13 cellular contexts compared by ENCODE assay signal in the genomic region with DNA sequence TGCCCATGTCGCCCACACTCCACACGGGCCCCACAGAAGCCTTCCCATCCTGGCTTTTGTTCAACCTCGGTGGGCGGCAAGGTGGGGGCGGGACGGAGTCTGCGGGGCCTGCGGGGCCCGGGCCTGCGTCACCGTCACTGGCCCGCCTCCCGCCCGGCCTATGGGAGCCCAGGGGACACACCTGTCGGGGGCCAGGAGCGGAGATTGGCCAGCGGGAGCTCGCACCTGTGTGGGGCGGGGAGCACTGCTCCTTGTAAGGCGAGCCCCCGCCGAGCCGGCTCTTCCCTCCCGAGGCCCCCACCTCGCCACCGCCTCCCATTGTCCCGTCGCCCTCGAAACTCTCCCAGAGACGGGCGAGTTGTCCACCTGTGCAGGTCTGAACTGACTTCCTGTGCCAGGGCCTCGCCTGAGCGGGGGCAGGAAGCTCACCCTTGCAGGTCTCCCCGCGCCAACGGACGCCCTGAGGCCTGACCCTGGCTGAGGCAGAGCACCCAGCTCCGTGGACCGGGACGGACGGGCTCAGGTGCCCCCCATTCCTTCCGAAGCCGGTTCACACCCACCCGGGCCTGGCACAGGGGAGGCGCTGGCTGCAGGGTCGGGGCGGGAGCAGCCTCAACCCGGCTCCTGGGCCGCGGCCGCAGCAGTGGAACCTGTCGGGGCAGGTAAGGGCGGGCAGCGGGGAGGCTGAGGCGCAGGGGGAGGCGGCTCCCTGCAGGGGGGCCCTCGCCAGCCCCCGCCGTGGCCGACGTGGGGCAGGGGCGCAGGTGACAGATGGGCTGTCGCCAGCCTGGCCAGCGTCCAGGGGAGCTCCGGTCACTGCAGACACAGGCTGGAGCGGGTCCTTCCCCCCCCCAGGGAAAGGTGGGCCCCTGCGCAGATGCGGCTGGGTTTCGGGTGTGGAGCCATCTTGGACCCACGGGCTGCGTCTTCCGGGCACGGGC. TPM values are rescaled to one million over a fixed set of nuclear protein-coding genes. Genes with fewer than 3 reads are reported as not detected.
A peak's percentile ranks its signal among the peaks of the same experiment; 100 is the strongest.
DNase-seq lines count a peak whose midpoint lies in the region; ATAC-seq, FAIRE-seq and TF ChIP-seq lines count a peak whose summit lies in the region.
"Had no signal": no experiment of that assay in that cellular context is flagged by ENCODE, and none has a peak within 500 bp of the region (broad histone marks: within the 10 kb centered on the region; RNA-seq: fewer than 3 reads in every experiment).

No MANE protein-coding gene starts in this region.

- H3K36me3 ChIP-seq in HepG2 (replicated peaks in 1 of 2; ENCODE audit: control insufficient read depth in 1 of 2, insufficient read depth in 2 of 2, low read length in 2 of 2) = no peaks in the 10 kb centered on the region

- no peak overlapping the region for H2AFZ ChIP-seq in HepG2 (ENCODE audit: low read length)

- TF ChIP-seq POLR2A in HepG2 (IDR thresholded peaks at IDR 0.05; ENCODE audit: insufficient read depth in 1 of 2, low read depth in 2 of 2, low read length in 2 of 2) = no peak

- POLR2A ChIA-PET in HepG2 (lab: Yijun Ruan, JAX) = no interaction called here
- POLR2A ChIA-PET in naive thymus-derived CD8-positive, alpha-beta T cell (lab: Charles Lee) = no interaction called here

- TF ChIP-seq EP300 in HepG2 (IDR thresholded peaks at IDR 0.05; ENCODE audit: low read depth in 2 of 2, low read length in 2 of 2) (no peak), HepG2 (CRISPR knock-in tag; IDR thresholded peaks at IDR 0.05; ENCODE audit: borderline replicate concordance) (no peak)

- ATAC-seq in stimulated activated naive CD8-positive, alpha-beta T cell treated with anti-CD3 and anti-CD28 coated beads, Interleukin-15, amount 100 ng/mL, for 72 hours = peak; percentile 2
- ATAC-seq in stimulated activated naive CD8-positive, alpha-beta T cell treated with anti-CD3 and anti-CD28 coated beads, Interleukin-15, Interleukin-2, amounts not matched to agents 100 U/mL and 50 U/mL, for 24 hours = no peak
- no peak for ATAC-seq in HepG2
- ATAC-seq in GM21367 (IDR thresholded peaks at IDR 0.05; ENCODE audit: unreplicated experiment) = no peak
- ATAC-seq in naive thymus-derived CD8-positive, alpha-beta T cell = no peak
- no peak for ATAC-seq in GM21381 (IDR thresholded peaks at IDR 0.05; ENCODE audit: unreplicated experiment)
- ATAC-seq: A549; activated CD4-positive, alpha-beta T cell treated with anti-CD3 and anti-CD28 coated beads for 36 hours had no signal

- CTCF ChIA-PET in HepG2 (lab: Yijun Ruan, JAX; ENCODE audit: low intra/inter-chr PET ratio, low total read pairs) = no interaction called here

- no peak overlapping the region for H3K9ac ChIP-seq in HepG2 (ENCODE audit: insufficient read depth, low read depth, low read length)

- TF ChIP-seq RAD21 in HepG2 (CRISPR knock-in tag; IDR thresholded peaks at IDR 0.05) = no peak

- peaks cover 15% of the 10 kb centered on the region for H3K4me1 Mint-ChIP-seq in stimulated activated naive CD8-positive, alpha-beta T cell treated with anti-CD3 and anti-CD28 coated beads, Interleukin-15, amount 100 ng/mL, for 72 hours
- H3K4me1 Mint-ChIP-seq in naive thymus-derived CD8-positive, alpha-beta T cell = peaks cover 0 to 5% (median 3%) of the 10 kb centered on the region in 4 donors
- H3K4me1 Mint-ChIP-seq: activated CD4-positive, alpha-beta T cell treated with anti-CD3 and anti-CD28 coated beads for 36 hours had no signal

- H3K4me3 ChIP-seq in HepG2 (replicated peaks in 1 of 3; ENCODE audit: insufficient read depth in 1 of 3, low read depth in 2 of 3, low read length in 3 of 3) = no peak overlapping the region
- H3K4me3 ChIP-seq: A549 had no signal

- peak overlapping the region; percentile 90 for H3K27ac ChIP-seq in VCaP
- H3K27ac ChIP-seq in HepG2 (ENCODE audit: extremely low read length, insufficient read depth, low read length) = no peak overlapping the region
- H3K27ac ChIP-seq: A549 had no signal

- WGBS in HepG2 (ENCODE audit: low lambda C conversion rate) = 88% methylated on average over 22 of the region's 73 CpGs

- no peaks in the 10 kb centered on the region for H3K36me3 Mint-ChIP-seq in naive thymus-derived CD8-positive, alpha-beta T cell

- TF ChIP-seq CTCF in VCaP (conservative IDR thresholded peaks at IDR 0.05) (no peak), HepG2 (CRISPR knock-in tag; IDR thresholded peaks at IDR 0.05) (no peak)

- no peak for FAIRE-seq in HepG2 (lab: Jason Lieb, UNC)
- FAIRE-seq: A549, G401.6 had no signal

- no peaks in the 10 kb centered on the region for H3K79me2 ChIP-seq in HepG2 (ENCODE audit: insufficient read depth, low read length)

- DNase-seq in stimulated activated naive CD8-positive, alpha-beta T cell treated with anti-CD3 and anti-CD28 coated beads, Interleukin-15, amount 100 ng/mL, for 72 hours = no peak
- DNase-seq in stimulated activated naive CD8-positive, alpha-beta T cell treated with anti-CD3 and anti-CD28 coated beads, Interleukin-15, Interleukin-2, amounts not matched to agents 100 U/mL and 50 U/mL, for 24 hours = no peak
- no peak for DNase-seq in HepG2 (ENCODE audit: low spot score)
- DNase-seq in occipital lobe (lab: John Stamatoyannopoulos, UW) = no peak
- DNase-seq in naive thymus-derived CD8-positive, alpha-beta T cell = no peak
- DNase-seq: activated CD4-positive, alpha-beta T cell treated with anti-CD3 and anti-CD28 coated beads for 36 hours; activated naive CD4-positive, alpha-beta T cell treated with anti-CD3 and anti-CD28 coated beads for 36 hours had no signal

- no peak overlapping the region for H3K27ac Mint-ChIP-seq in stimulated activated naive CD8-positive, alpha-beta T cell treated with anti-CD3 and anti-CD28 coated beads, Interleukin-15, amount 100 ng/mL, for 72 hours
- H3K27ac Mint-ChIP-seq in naive thymus-derived CD8-positive, alpha-beta T cell = no peak overlapping the region
- H3K27ac Mint-ChIP-seq: activated CD4-positive, alpha-beta T cell treated with anti-CD3 and anti-CD28 coated beads for 36 hours; activated naive CD4-positive, alpha-beta T cell treated with anti-CD3 and anti-CD28 coated beads for 36 hours had no signal

- H3K9me3 ChIP-seq in HepG2 (ENCODE audit: low read length) = no peaks in the 10 kb centered on the region
- H3K9me3 ChIP-seq: A549 had no signal

- H3K4me3 Mint-ChIP-seq in stimulated activated naive CD8-positive, alpha-beta T cell treated with anti-CD3 and anti-CD28 coated beads, Interleukin-15, amount 100 ng/mL, for 72 hours = no peak overlapping the region
- H3K4me3 Mint-ChIP-seq in naive thymus-derived CD8-positive, alpha-beta T cell = no peak overlapping the region
- H3K4me3 Mint-ChIP-seq: activated CD4-positive, alpha-beta T cell treated with anti-CD3 and anti-CD28 coated beads for 36 hours; activated naive CD4-positive, alpha-beta T cell treated with anti-CD3 and anti-CD28 coated beads for 36 hours had no signal

- no peaks in the 10 kb centered on the region for H3K27me3 ChIP-seq in HepG2 (ENCODE audit: control insufficient read depth in 1 of 2, insufficient read depth in 2 of 2, low read length in 2 of 2)

- H4K20me1 ChIP-seq in HepG2 (ENCODE audit: insufficient read depth, low read length) = no peaks in the 10 kb centered on the region

- BruUV-seq in HepG2 (replicated peaks; lab: Mats Ljungman, UMichigan) = no TSS peak

- no peaks in the 10 kb centered on the region for H3K27me3 Mint-ChIP-seq in stimulated activated naive CD8-positive, alpha-beta T cell treated with anti-CD3 and anti-CD28 coated beads, Interleukin-15, amount 100 ng/mL, for 72 hours
- no peaks in the 10 kb centered on the region for H3K27me3 Mint-ChIP-seq in naive thymus-derived CD8-positive, alpha-beta T cell

- peaks cover 58% of the 10 kb centered on the region for H3K4me1 ChIP-seq in HepG2 (ENCODE audit: insufficient read depth, low read length)

- in situ Hi-C loops in HepG2 (cut with HindIII; ENCODE audit: extremely low pct_ligation_motif_present, low pct_unique_long_range_greater_than_20kb) = no loop called here

- no peaks in the 10 kb centered on the region for H3K9me3 Mint-ChIP-seq in stimulated activated naive CD8-positive, alpha-beta T cell treated with anti-CD3 and anti-CD28 coated beads, Interleukin-15, amount 100 ng/mL, for 72 hours
- H3K9me3 Mint-ChIP-seq in naive thymus-derived CD8-positive, alpha-beta T cell = no peaks in the 10 kb centered on the region
- H3K9me3 Mint-ChIP-seq: activated naive CD4-positive, alpha-beta T cell treated with anti-CD3 and anti-CD28 coated beads for 36 hours had no signal

- no peak overlapping the region for H3K4me2 ChIP-seq in HepG2 (ENCODE audit: low read depth, low read length)
- H3K4me2 ChIP-seq: A549 had no signal

- intact Hi-C loops in HepG2 (cut with micrococcal nuclease; ENCODE audit: unreplicated experiment) = no loop called here

RNA-seq across cellular contexts. Expression of a gene that starts 10.8 kb away (rescaled TPM):
- total RNA-seq in HepG2 (2016; rRNA removed; fragmentation: Illumina TruSeq; extraction: Trizol) = not detected in 2 replicates
- total RNA-seq in HepG2 (2016; cell fraction: cytosol; rRNA removed; fragmentation: Illumina TruSeq; extraction: Trizol; ENCODE audit: low read depth) = not detected in 2 replicates
- total RNA-seq in HepG2 (2016; cell fraction: insoluble cytoplasmic fraction; rRNA removed; fragmentation: Illumina TruSeq; extraction: Trizol) = not detected in 2 replicates
- not detected in 2 replicates for total RNA-seq in HepG2 (2016; cell fraction: membrane; rRNA removed; fragmentation: Illumina TruSeq; extraction: Trizol)
- not detected in 2 replicates for total RNA-seq in HepG2 (2016; cell fraction: nucleus; rRNA removed; fragmentation: Illumina TruSeq; extraction: Trizol)
- polyA plus RNA-seq in HepG2 (2011; rRNA removed) = not detected in 2 replicates
- polyA plus RNA-seq in HepG2 (2011; cell fraction: cytosol; rRNA removed) = 0.06 and 0.08 TPM in 2 replicates
- 0.24 and 0.48 TPM in 2 replicates for polyA plus RNA-seq in HepG2 (2011; cell fraction: nucleus; rRNA removed)
- polyA plus RNA-seq in HepG2 (2012) = 0.07 TPM in 1 of 2 replicates, not detected in the other
- polyA plus RNA-seq in HepG2 (2016; cell fraction: cytosol; fragmentation: Illumina TruSeq; extraction: Trizol; ENCODE audit: low read depth) = not detected in 2 replicates
- not detected in 2 replicates for polyA plus RNA-seq in HepG2 (2016; cell fraction: insoluble cytoplasmic fraction; fragmentation: Illumina TruSeq; extraction: Trizol; ENCODE audit: low read depth)
- not detected in 2 replicates for polyA plus RNA-seq in HepG2 (2016; cell fraction: membrane; fragmentation: Illumina TruSeq; extraction: Trizol; ENCODE audit: low read depth)
- polyA plus RNA-seq in HepG2 (2016; cell fraction: nucleus; fragmentation: Illumina TruSeq; extraction: Trizol; ENCODE audit: insufficient read depth, low read depth) = not detected in 2 replicates
- polyA minus RNA-seq in HepG2 (2011; rRNA and poly(A)+ RNA removed; ENCODE audit: low replicate concordance) = 0.18 TPM in 1 of 2 replicates, not detected in the other
- polyA minus RNA-seq in HepG2 (2011; cell fraction: cytosol; rRNA and poly(A)+ RNA removed) = not detected in 2 replicates
- not detected in 2 replicates for polyA minus RNA-seq in HepG2 (2011; cell fraction: nucleus; rRNA and poly(A)+ RNA removed)
- total RNA-seq in occipital lobe = not detected
- not detected for total RNA-seq in naive thymus-derived CD8-positive, alpha-beta T cell
- not detected for polyA plus RNA-seq in naive thymus-derived CD8-positive, alpha-beta T cell
- total RNA-seq: activated CD4-positive, alpha-beta T cell treated with anti-CD3 and anti-CD28 coated beads for 36 hours; activated naive CD4-positive, alpha-beta T cell treated with anti-CD3 and anti-CD28 coated beads for 36 hours; pulmonary artery endothelial cell had no signal
- polyA plus RNA-seq: A549 had no signal

RNA-seq across cellular contexts. Expression of a gene that starts 43.5 kb away (rescaled TPM):
- total RNA-seq in HepG2 (2016; rRNA removed; fragmentation: Illumina TruSeq; extraction: Trizol) (not detected in 2 replicates), occipital lobe (not detected)
- total RNA-seq in HepG2 (2016; cell fraction: cytosol; rRNA removed; fragmentation: Illumina TruSeq; extraction: Trizol; ENCODE audit: low read depth) = not detected in 2 replicates
- not detected in 2 replicates for total RNA-seq in HepG2 (2016; cell fraction: insoluble cytoplasmic fraction; rRNA removed; fragmentation: Illumina TruSeq; extraction: Trizol)
- not detected in 2 replicates for total RNA-seq in HepG2 (2016; cell fraction: membrane; rRNA removed; fragmentation: Illumina TruSeq; extraction: Trizol)
- total RNA-seq in HepG2 (2016; cell fraction: nucleus; rRNA removed; fragmentation: Illumina TruSeq; extraction: Trizol) = not detected in 2 replicates
- not detected in 2 replicates for polyA plus RNA-seq in HepG2 (2011; rRNA removed)
- polyA plus RNA-seq in HepG2 (2011; cell fraction: cytosol; rRNA removed) = not detected in 2 replicates
- 0.19 TPM in 1 of 2 replicates, not detected in the other for polyA plus RNA-seq in HepG2 (2011; cell fraction: nucleus; rRNA removed)
- not detected in 2 replicates for polyA plus RNA-seq in HepG2 (2012)
- not detected in 2 replicates for polyA plus RNA-seq in HepG2 (2016; cell fraction: cytosol; fragmentation: Illumina TruSeq; extraction: Trizol; ENCODE audit: low read depth)
- polyA plus RNA-seq in HepG2 (2016; cell fraction: insoluble cytoplasmic fraction; fragmentation: Illumina TruSeq; extraction: Trizol; ENCODE audit: low read depth) = not detected in 2 replicates
- polyA plus RNA-seq in HepG2 (2016; cell fraction: membrane; fragmentation: Illumina TruSeq; extraction: Trizol; ENCODE audit: low read depth) = not detected in 2 replicates
- not detected in 2 replicates for polyA plus RNA-seq in HepG2 (2016; cell fraction: nucleus; fragmentation: Illumina TruSeq; extraction: Trizol; ENCODE audit: insufficient read depth, low read depth)
- polyA minus RNA-seq in HepG2 (2011; rRNA and poly(A)+ RNA removed; ENCODE audit: low replicate concordance) = not detected in 2 replicates
- polyA minus RNA-seq in HepG2 (2011; cell fraction: cytosol; rRNA and poly(A)+ RNA removed) = not detected in 2 replicates
- polyA minus RNA-seq in HepG2 (2011; cell fraction: nucleus; rRNA and poly(A)+ RNA removed) = not detected in 2 replicates
- total RNA-seq in naive thymus-derived CD8-positive, alpha-beta T cell = 1 to 10 TPM; 1.5 to 1.6 TPM
- polyA plus RNA-seq in naive thymus-derived CD8-positive, alpha-beta T cell = 1 to 10 TPM in 1 of 3 donors, not detected in 2; 2.3 TPM
- total RNA-seq: pulmonary artery endothelial cell had no signal
- polyA plus RNA-seq: A549 had no signal

RNA-seq across cellular contexts. Expression of a gene that starts 47.0 kb away (rescaled TPM):
- total RNA-seq in HepG2 (2016; rRNA removed; fragmentation: Illumina TruSeq; extraction: Trizol) (3.8 and 6.7 TPM in 2 replicates), occipital lobe (5.5 TPM)
- total RNA-seq in HepG2 (2016; cell fraction: cytosol; rRNA removed; fragmentation: Illumina TruSeq; extraction: Trizol; ENCODE audit: low read depth) = 6.3 and 6.8 TPM in 2 replicates
- 3.6 and 6.6 TPM in 2 replicates for total RNA-seq in HepG2 (2016; cell fraction: insoluble cytoplasmic fraction; rRNA removed; fragmentation: Illumina TruSeq; extraction: Trizol)
- total RNA-seq in HepG2 (2016; cell fraction: membrane; rRNA removed; fragmentation: Illumina TruSeq; extraction: Trizol) = 7.4 and 7.9 TPM in 2 replicates
- total RNA-seq in HepG2 (2016; cell fraction: nucleus; rRNA removed; fragmentation: Illumina TruSeq; extraction: Trizol) = 6.3 and 7.7 TPM in 2 replicates
- 3.8 and 4.2 TPM in 2 replicates for polyA plus RNA-seq in HepG2 (2011; rRNA removed)
- polyA plus RNA-seq in HepG2 (2011; cell fraction: cytosol; rRNA removed) = 1.7 and 4.2 TPM in 2 replicates
- polyA plus RNA-seq in HepG2 (2011; cell fraction: nucleus; rRNA removed) = 22.9 and 35.9 TPM in 2 replicates
- polyA plus RNA-seq in HepG2 (2012) = 2.8 and 3.2 TPM in 2 replicates
- polyA plus RNA-seq in HepG2 (2016; cell fraction: cytosol; fragmentation: Illumina TruSeq; extraction: Trizol; ENCODE audit: low read depth) = 4.7 and 6.0 TPM in 2 replicates
- polyA plus RNA-seq in HepG2 (2016; cell fraction: insoluble cytoplasmic fraction; fragmentation: Illumina TruSeq; extraction: Trizol; ENCODE audit: low read depth) = 3.5 and 4.0 TPM in 2 replicates
- polyA plus RNA-seq in HepG2 (2016; cell fraction: membrane; fragmentation: Illumina TruSeq; extraction: Trizol; ENCODE audit: low read depth) = 7.0 and 8.1 TPM in 2 replicates
- 19.9 and 20.1 TPM in 2 replicates for polyA plus RNA-seq in HepG2 (2016; cell fraction: nucleus; fragmentation: Illumina TruSeq; extraction: Trizol; ENCODE audit: insufficient read depth, low read depth)
- polyA minus RNA-seq in HepG2 (2011; rRNA and poly(A)+ RNA removed; ENCODE audit: low replicate concordance) = 2.9 and 5.6 TPM in 2 replicates
- polyA minus RNA-seq in HepG2 (2011; cell fraction: cytosol; rRNA and poly(A)+ RNA removed) = 2.1 and 2.2 TPM in 2 replicates
- 3.7 and 4.5 TPM in 2 replicates for polyA minus RNA-seq in HepG2 (2011; cell fraction: nucleus; rRNA and poly(A)+ RNA removed)
- 10 to 100 TPM; 24.9 to 26.5 TPM for total RNA-seq in naive thymus-derived CD8-positive, alpha-beta T cell
- polyA plus RNA-seq in naive thymus-derived CD8-positive, alpha-beta T cell = 10 to 100 TPM in 1 of 3 donors, 1 to 10 TPM in 2; 3.2 to 10.7 (median 6.2) TPM

RNA-seq across cellular contexts. Expression of a gene that starts 51.1 kb away (rescaled TPM):
- total RNA-seq in HepG2 (2016; rRNA removed; fragmentation: Illumina TruSeq; extraction: Trizol) (not detected in 2 replicates), occipital lobe (not detected)
- total RNA-seq in HepG2 (2016; cell fraction: cytosol; rRNA removed; fragmentation: Illumina TruSeq; extraction: Trizol; ENCODE audit: low read depth) = not detected in 2 replicates
- not detected in 2 replicates for total RNA-seq in HepG2 (2016; cell fraction: insoluble cytoplasmic fraction; rRNA removed; fragmentation: Illumina TruSeq; extraction: Trizol)
- not detected in 2 replicates for total RNA-seq in HepG2 (2016; cell fraction: membrane; rRNA removed; fragmentation: Illumina TruSeq; extraction: Trizol)
- total RNA-seq in HepG2 (2016; cell fraction: nucleus; rRNA removed; fragmentation: Illumina TruSeq; extraction: Trizol) = not detected in 2 replicates
- 0.21 TPM in 1 of 2 replicates, not detected in the other for polyA plus RNA-seq in HepG2 (2011; rRNA removed)
- polyA plus RNA-seq in HepG2 (2011; cell fraction: cytosol; rRNA removed) = 0.03 TPM in 1 of 2 replicates, not detected in the other
- polyA plus RNA-seq in HepG2 (2011; cell fraction: nucleus; rRNA removed) = 0.18 and 0.28 TPM in 2 replicates
- not detected in 2 replicates for polyA plus RNA-seq in HepG2 (2012)
- polyA plus RNA-seq in HepG2 (2016; cell fraction: cytosol; fragmentation: Illumina TruSeq; extraction: Trizol; ENCODE audit: low read depth) = not detected in 2 replicates
- not detected in 2 replicates for polyA plus RNA-seq in HepG2 (2016; cell fraction: insoluble cytoplasmic fraction; fragmentation: Illumina TruSeq; extraction: Trizol; ENCODE audit: low read depth)
- not detected in 2 replicates for polyA plus RNA-seq in HepG2 (2016; cell fraction: membrane; fragmentation: Illumina TruSeq; extraction: Trizol; ENCODE audit: low read depth)
- polyA plus RNA-seq in HepG2 (2016; cell fraction: nucleus; fragmentation: Illumina TruSeq; extraction: Trizol; ENCODE audit: insufficient read depth, low read depth) = not detected in 2 replicates
- not detected in 2 replicates for polyA minus RNA-seq in HepG2 (2011; rRNA and poly(A)+ RNA removed; ENCODE audit: low replicate concordance)
- not detected in 2 replicates for polyA minus RNA-seq in HepG2 (2011; cell fraction: cytosol; rRNA and poly(A)+ RNA removed)
- not detected in 2 replicates for polyA minus RNA-seq in HepG2 (2011; cell fraction: nucleus; rRNA and poly(A)+ RNA removed)
- total RNA-seq in naive thymus-derived CD8-positive, alpha-beta T cell = under 1 TPM; 0.44 to 0.73 TPM
- polyA plus RNA-seq in naive thymus-derived CD8-positive, alpha-beta T cell = under 1 TPM; 0.30 to 0.62 (median 0.30) TPM
- polyA plus RNA-seq: A549 had no signal
